In genomic region chr16:48852955-48853354, GRCh38 we compare ENCODE assay signal across 24 cellular contexts.
A peak's percentile ranks its signal among the peaks of the same experiment; 100 is the strongest.
DNase-seq lines count a peak whose midpoint lies in the region; ATAC-seq and TF ChIP-seq lines count a peak whose summit lies in the region.
"Had no signal": no experiment of that assay in that cellular context is flagged by ENCODE, and none has a peak within 500 bp of the region (broad histone marks: within the 10 kb centered on the region; RNA-seq: fewer than 3 reads in every experiment).

No MANE protein-coding gene starts in this region.

- H4K20me1 ChIP-seq in MM.1S (ENCODE audit: insufficient read depth, low read length), result no peaks in the 10 kb centered on the region
- H4K20me1 ChIP-seq: BLaER1 had no signal

- H3K36me3 ChIP-seq in adrenal gland (replicated peaks in 1 of 2) (no peaks in the 10 kb centered on the region), testis (ENCODE audit: low read depth, missing control alignments) (no peaks in the 10 kb centered on the region), MM.1S (replicated peaks; ENCODE audit: insufficient read depth, low read length) (no peaks in the 10 kb centered on the region)
- H3K36me3 ChIP-seq: BE2C, BLaER1 had no signal

- H3K27ac ChIP-seq in adrenal gland (no peak overlapping the region), testis (no peak overlapping the region), MM.1S (ENCODE audit: low read length) (no peak overlapping the region)
- H3K27ac ChIP-seq: BLaER1 had no signal

- 23 to 34% (median 30%) methylated on average over 12 of the region's 12 CpGs for WGBS in adrenal gland, 4 donors
- 32 to 54% methylated on average over 11 to 12 of the region's 12 CpGs for WGBS in testis, 2 donors

- no peaks in the 10 kb centered on the region for H3K9me3 Mint-ChIP-seq in nephron progenitor cell

- no peak overlapping the region for H3K4me3 ChIP-seq in adrenal gland
- no peak overlapping the region for H3K4me3 ChIP-seq in testis
- no peak overlapping the region for H3K4me3 ChIP-seq in MM.1S (ENCODE audit: low read length)
- H3K4me3 ChIP-seq: BLaER1, GM12878 had no signal

- H3K9me3 ChIP-seq in adrenal gland (replicated peaks in 1 of 3) (no peaks in the 10 kb centered on the region), testis (no peaks in the 10 kb centered on the region), MM.1S (replicated peaks; ENCODE audit: insufficient read depth, low read length) (no peaks in the 10 kb centered on the region)
- H3K9me3 ChIP-seq: BE2C, BLaER1 had no signal

- no peaks in the 10 kb centered on the region for H3K36me3 Mint-ChIP-seq in nephron progenitor cell (ENCODE audit: low read depth)
- H3K36me3 Mint-ChIP-seq: CD14-positive monocyte; CD4-positive, alpha-beta memory T cell; CD4-positive, CD25-positive, alpha-beta regulatory T cell; CD8-positive, alpha-beta memory T cell had no signal

- H3K4me1 ChIP-seq in adrenal gland (replicated peaks in 1 of 2) (no peaks in the 10 kb centered on the region), testis (no peaks in the 10 kb centered on the region), MM.1S (ENCODE audit: low read length) (no peaks in the 10 kb centered on the region)
- H3K4me1 ChIP-seq: BE2C, BLaER1 had no signal

- TF ChIP-seq POLR2A in adrenal gland (IDR thresholded peaks at IDR 0.05) (no peak), testis (IDR thresholded peaks at IDR 0.05) (no peak)

- intact Hi-C loops in adrenal gland (cut with DNase I), result no loop called here
- intact Hi-C loops in testis (cut with DNase I; ENCODE audit: low total_unique reads), result no loop called here

- H3K27ac Mint-ChIP-seq in nephron progenitor cell, result peak overlapping the region; percentile 91
- H3K27ac Mint-ChIP-seq: CD14-positive monocyte; CD4-positive, alpha-beta memory T cell; CD4-positive, CD25-positive, alpha-beta regulatory T cell; CD8-positive, alpha-beta memory T cell had no signal

- no peaks in the 10 kb centered on the region for H3K27me3 ChIP-seq in adrenal gland
- no peaks in the 10 kb centered on the region for H3K27me3 ChIP-seq in testis
- no peaks in the 10 kb centered on the region for H3K27me3 ChIP-seq in MM.1S (replicated peaks; ENCODE audit: insufficient read depth, low read length)
- H3K27me3 ChIP-seq: BE2C, BLaER1 had no signal

- DNase-seq in adrenal gland (peak; percentile 38 to 83 (median 60)), nephron progenitor cell (peak; percentile 42), testis (peak; percentile 44), MM.1S (no peak)
- DNase-seq in effector CD8-positive, alpha-beta T cell (lab: John Stamatoyannopoulos, UW), result no peak
- DNase-seq: 8988T; ACHN; BE2C; C1 segment of cervical spinal cord; CD4-positive, alpha-beta memory T cell; CD4-positive, CD25-positive, alpha-beta regulatory T cell; CD8-positive, alpha-beta memory T cell; COR-L47; DMS 273 treated with DMSO at 0.1 percent for 48 hours; DMS153; DMS53; DMS79; DND-41; EL; GDM1 had no signal

- H3K4me3 Mint-ChIP-seq in nephron progenitor cell, result no peak overlapping the region
- H3K4me3 Mint-ChIP-seq: CD14-positive monocyte; CD4-positive, alpha-beta memory T cell; CD4-positive, CD25-positive, alpha-beta regulatory T cell; CD8-positive, alpha-beta memory T cell had no signal

- no peaks in the 10 kb centered on the region for H3K79me2 ChIP-seq in MM.1S (ENCODE audit: low read length)

- TF ChIP-seq CTCF in adrenal gland (IDR thresholded peaks at IDR 0.05) (no peak), nephron progenitor cell (IDR thresholded peaks at IDR 0.05) (no peak), testis (IDR thresholded peaks at IDR 0.05) (no peak), MM.1S (IDR thresholded peaks at IDR 0.05; ENCODE audit: low read length) (no peak)

- no peaks in the 10 kb centered on the region for H3F3A ChIP-seq in MM.1S (ENCODE audit: insufficient read depth, low read length)

- no peak overlapping the region for H2AFZ ChIP-seq in MM.1S (ENCODE audit: low read length)

- H3K27me3 Mint-ChIP-seq in nephron progenitor cell (ENCODE audit: low read depth, poor library complexity), result peaks cover 27% of the 10 kb centered on the region
- H3K27me3 Mint-ChIP-seq: CD4-positive, alpha-beta memory T cell; CD4-positive, CD25-positive, alpha-beta regulatory T cell had no signal

- peaks cover 57% of the 10 kb centered on the region for H3K4me1 Mint-ChIP-seq in nephron progenitor cell
- H3K4me1 Mint-ChIP-seq: CD14-positive monocyte; CD4-positive, alpha-beta memory T cell; CD4-positive, CD25-positive, alpha-beta regulatory T cell; CD8-positive, alpha-beta memory T cell had no signal

- no peak overlapping the region for H3K9ac ChIP-seq in MM.1S (ENCODE audit: low read length)
- H3K9ac ChIP-seq: BLaER1 had no signal

- ATAC-seq in GM21423 (IDR thresholded peaks at IDR 0.05; ENCODE audit: unreplicated experiment), result no peak
- ATAC-seq: GM12878 had no signal

- no peak overlapping the region for H3K4me2 ChIP-seq in MM.1S (ENCODE audit: low read depth, low read length)
- H3K4me2 ChIP-seq: BLaER1 had no signal

- H3K9me2 ChIP-seq in MM.1S (replicated peaks; ENCODE audit: insufficient read depth, low read length), result no peaks in the 10 kb centered on the region

Comparison
In these comparisons a context has a peak if more than half of its experiments do, and no peak if none do; other contexts are left out.
1. DNase-seq: peak in adrenal gland (7 of 7), nephron progenitor cell (single experiment) and testis (single experiment); none in effector CD8-positive, alpha-beta T cell (single experiment) and MM.1S (single experiment).